ENCODE assay signal across 24 cellular contexts in the genomic region with DNA sequence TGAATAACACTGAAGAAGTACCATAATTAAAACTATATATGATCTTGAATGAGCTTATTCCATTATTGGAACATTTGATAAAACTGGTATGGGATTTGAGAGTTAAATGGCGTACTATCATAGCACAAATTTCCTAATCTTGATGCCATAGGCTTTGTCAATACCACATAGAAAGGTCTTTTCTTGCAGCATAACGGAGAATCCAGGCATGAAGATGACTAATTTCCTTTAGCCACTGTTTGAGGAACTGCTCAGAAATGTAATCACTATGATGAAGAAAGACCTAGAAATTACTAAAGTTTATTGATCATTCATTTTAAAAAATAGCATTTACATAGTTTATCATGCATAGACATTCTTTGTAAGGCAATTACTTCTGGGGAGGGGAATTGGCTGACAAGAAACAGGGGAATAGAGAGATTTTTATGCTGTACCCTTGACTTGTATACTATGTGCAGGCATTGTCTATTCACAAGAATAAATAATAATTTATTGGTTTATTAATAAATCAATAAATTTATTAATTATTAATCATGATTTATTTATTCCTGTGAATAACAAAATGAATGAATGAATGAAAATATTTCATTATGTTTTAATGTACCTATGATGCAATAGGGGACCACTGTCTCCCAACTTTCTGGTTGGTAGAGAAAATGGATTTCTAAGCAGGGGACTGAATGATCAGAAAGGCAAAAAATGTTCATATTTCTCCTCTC.
A peak's percentile ranks its signal among the peaks of the same experiment; 100 is the strongest.
DNase-seq lines count a peak whose midpoint lies in the region; ATAC-seq, FAIRE-seq and TF ChIP-seq lines count a peak whose summit lies in the region.
"Had no signal": no experiment of that assay in that cellular context is flagged by ENCODE, and none has a peak within 500 bp of the region (broad histone marks: within the 10 kb centered on the region; RNA-seq: fewer than 3 reads in every experiment).

No MANE protein-coding gene starts in this region.

- H3K9me3 Mint-ChIP-seq in T-cell, result peaks cover 5 to 20% (median 9%) of the 10 kb centered on the region in 3 donors

- no peaks in the 10 kb centered on the region for H3K9me3 ChIP-seq in IMR-90 (ENCODE audit: control insufficient read depth, insufficient read depth, low read length)
- no peaks in the 10 kb centered on the region for H3K9me3 ChIP-seq in endothelial cell of umbilical vein (replicated peaks; ENCODE audit: control insufficient read depth, insufficient read depth, low read length)
- H3K9me3 ChIP-seq in stomach, result peaks cover 0 to 4% (median 0%) of the 10 kb centered on the region in 4 donors
- H3K9me3 ChIP-seq: suprapubic skin, vagina had no signal

- no peaks in the 10 kb centered on the region for H3K4me1 Mint-ChIP-seq in T-cell
- H3K4me1 Mint-ChIP-seq: CD4-positive, CD25-positive, alpha-beta regulatory T cell; central memory CD8-positive, alpha-beta T cell; natural killer cell had no signal

- in situ Hi-C loops in IMR-90 (cut with MboI; ENCODE audit: low sequenced_read_pairs), result no loop called here

- POLR2A ChIA-PET in IMR-90 (lab: Charles Lee; ENCODE audit: unreplicated experiment), result no interaction called here
- POLR2A ChIA-PET in endothelial cell of umbilical vein (lab: Charles Lee), result no interaction called here
- POLR2A ChIA-PET in T-cell (lab: Charles Lee), result no interaction called here

- no peaks in the 10 kb centered on the region for H3K79me2 ChIP-seq in endothelial cell of umbilical vein (ENCODE audit: control insufficient read depth, insufficient read depth, low read length)

- no peak for ATAC-seq in IMR-90 (ENCODE audit: low read depth)
- no peak for ATAC-seq in HG03108 (IDR thresholded peaks at IDR 0.05; ENCODE audit: unreplicated experiment)
- ATAC-seq in T-cell (replicated peaks in 1 of 4), result no peak
- ATAC-seq: esophagus mucosa, left cardiac atrium, natural killer cell had no signal

- H3K27ac ChIP-seq in IMR-90 (ENCODE audit: insufficient read depth, low read length), result no peak overlapping the region
- no peak overlapping the region for H3K27ac ChIP-seq in endothelial cell of umbilical vein (ENCODE audit: insufficient read depth, low read depth, low read length)
- no peak overlapping the region for H3K27ac ChIP-seq in stomach
- H3K27ac ChIP-seq: suprapubic skin, vagina, WERI-Rb-1 had no signal

- no peaks in the 10 kb centered on the region for H3K27me3 Mint-ChIP-seq in T-cell
- H3K27me3 Mint-ChIP-seq: activated CD4-positive, alpha-beta memory T cell treated with anti-CD3 and anti-CD28 coated beads for 36 hours; CD4-positive, CD25-positive, alpha-beta regulatory T cell; central memory CD8-positive, alpha-beta T cell; progenitor cell of endocrine pancreas had no signal

- WGBS in IMR-90 (ENCODE audit: extremely low coverage in 2 of 2, insufficient read length in 1 of 2), 2 experiments, result no CpG with 5 or more reads among the region's 2 CpGs
- WGBS in stomach, 5 donors, result 55 to 71% (median 62%) methylated on average over 2 of the region's 2 CpGs

- H4K20me1 ChIP-seq in IMR-90 (ENCODE audit: insufficient read depth, low read length) (no peaks in the 10 kb centered on the region), endothelial cell of umbilical vein (replicated peaks; ENCODE audit: control insufficient read depth, extremely low read depth, insufficient read depth, low read length) (no peaks in the 10 kb centered on the region)

- no peak overlapping the region for H3K23ac ChIP-seq in IMR-90 (ENCODE audit: low read depth, low read length)

- H4K91ac ChIP-seq in IMR-90 (ENCODE audit: insufficient read depth, low read depth, low read length), result no peak overlapping the region

- TF ChIP-seq CTCF in AG10803 (conservative IDR thresholded peaks at IDR 0.05; ENCODE audit: low read length) (no peak), IMR-90 (conservative IDR thresholded peaks at IDR 0.05; ENCODE audit: low read depth, low read length) (no peak), endothelial cell of umbilical vein (IDR thresholded peaks at IDR 0.05; ENCODE audit: extremely low read depth in 1 of 2, insufficient read depth in 1 of 2, low read depth in 1 of 2, low read length in 2 of 2) (no peak), stomach (IDR thresholded peaks at IDR 0.05) (no peak)

- no peaks in the 10 kb centered on the region for H3K4me1 ChIP-seq in IMR-90 (ENCODE audit: control insufficient read depth, insufficient read depth, low read length)
- peaks cover 9% of the 10 kb centered on the region for H3K4me1 ChIP-seq in endothelial cell of umbilical vein (ENCODE audit: control insufficient read depth, extremely low read depth, insufficient read depth, low read length)
- H3K4me1 ChIP-seq in stomach, result no peaks in the 10 kb centered on the region
- H3K4me1 ChIP-seq: HAP-1, suprapubic skin, vagina had no signal

- CTCF ChIA-PET in IMR-90 (lab: Yijun Ruan, JAX), result no interaction called here
- CTCF ChIA-PET in endothelial cell of umbilical vein (lab: Charles Lee), result interaction anchor here (1.1 kb wide), 1 partner anchor 82 kb away, joined by 4 read pairs; no protein-coding TSS in a partner anchor
- CTCF ChIA-PET in T-cell (lab: Charles Lee), result interaction anchor here in 1 of 2 donors (0.7 kb wide), 1 partner anchor 221 kb away, joined by 4 read pairs; no protein-coding TSS in a partner anchor

- H3K4me3 ChIP-seq in AG10803 (ENCODE audit: low read length) (no peak overlapping the region), IMR-90 (ENCODE audit: insufficient read depth, low read depth, low read length) (no peak overlapping the region), endothelial cell of umbilical vein (replicated peaks in 1 of 3; ENCODE audit: insufficient read depth in 1 of 3, low read depth in 1 of 3, low read length in 3 of 3) (no peak overlapping the region), stomach (no peak overlapping the region)
- H3K4me3 ChIP-seq: HAP-1, suprapubic skin, vagina had no signal

- no peak overlapping the region for H3K18ac ChIP-seq in IMR-90 (ENCODE audit: low read depth, low read length)

- H4K5ac ChIP-seq in IMR-90 (ENCODE audit: low read depth, low read length), result no peak overlapping the region

- no peak overlapping the region for H3K4me3 Mint-ChIP-seq in T-cell
- H3K4me3 Mint-ChIP-seq: activated CD4-positive, alpha-beta memory T cell treated with anti-CD3 and anti-CD28 coated beads for 36 hours; CD4-positive, CD25-positive, alpha-beta regulatory T cell; central memory CD8-positive, alpha-beta T cell; natural killer cell had no signal

- intact Hi-C loops in IMR-90 (cut with micrococcal nuclease), result no loop called here
- intact Hi-C loops in endothelial cell of umbilical vein (cut with micrococcal nuclease), result no loop called here
- intact Hi-C loops in stomach (cut with DNase I; ENCODE audit: low total_unique reads), result no loop called here

- no peaks in the 10 kb centered on the region for H3K36me3 ChIP-seq in IMR-90 (ENCODE audit: control insufficient read depth, insufficient read depth, low read length)
- no peaks in the 10 kb centered on the region for H3K36me3 ChIP-seq in endothelial cell of umbilical vein (ENCODE audit: control insufficient read depth in 2 of 2, extremely low read depth in 1 of 2, insufficient read depth in 2 of 2, low read length in 2 of 2)
- H3K36me3 ChIP-seq in stomach, result no peaks in the 10 kb centered on the region
- H3K36me3 ChIP-seq: HAP-1, suprapubic skin, vagina, WERI-Rb-1 had no signal

- no peak overlapping the region for H2BK20ac ChIP-seq in IMR-90 (ENCODE audit: low read depth, low read length)

- H2BK120ac ChIP-seq in IMR-90 (ENCODE audit: low read depth, low read length), result no peak overlapping the region

- H2AK9ac ChIP-seq in IMR-90 (replicated peaks; ENCODE audit: low read depth, low read length, poor library complexity), result no peak overlapping the region

- H3K9me1 ChIP-seq in IMR-90 (ENCODE audit: insufficient read depth, low read length) (no peaks in the 10 kb centered on the region), endothelial cell of umbilical vein (replicated peaks; ENCODE audit: control insufficient read depth, extremely low read depth, insufficient read depth, low read length) (no peaks in the 10 kb centered on the region)

- FAIRE-seq in endothelial cell of umbilical vein (lab: Jason Lieb, UNC), result peak; percentile 67

- no peak overlapping the region for H3K27ac Mint-ChIP-seq in T-cell
- H3K27ac Mint-ChIP-seq: activated CD4-positive, alpha-beta memory T cell treated with anti-CD3 and anti-CD28 coated beads for 36 hours; CD4-positive, CD25-positive, alpha-beta regulatory T cell; natural killer cell; progenitor cell of endocrine pancreas had no signal

- no peaks in the 10 kb centered on the region for H3K79me1 ChIP-seq in IMR-90 (ENCODE audit: low read depth in 1 of 2, low read length in 2 of 2)

- TF ChIP-seq POLR2A in IMR-90 (IDR thresholded peaks at IDR 0.05; ENCODE audit: low read depth, low read length) (no peak), endothelial cell of umbilical vein (IDR thresholded peaks at IDR 0.05; ENCODE audit: low read depth, low read length) (no peak), stomach (IDR thresholded peaks at IDR 0.05) (no peak)

- no peak overlapping the region for H4K8ac ChIP-seq in IMR-90 (ENCODE audit: low read depth in 2 of 2, low read length in 2 of 2)

- BruUV-seq in IMR-90 (replicated peaks; lab: Mats Ljungman, UMichigan) (no TSS peak), endothelial cell of umbilical vein (replicated peaks; lab: Mats Ljungman, UMichigan) (no TSS peak)

- no peak for TF ChIP-seq RAD21 in IMR-90 (IDR thresholded peaks at IDR 0.05; ENCODE audit: low read length)

- DNase-seq in AG10803 (ENCODE audit: low read depth) (peak; percentile 51), IMR-90 (peak; percentile 42), SIG-M5 treated with dmso at 0.1 percent for 504 hours (lab: John Stamatoyannopoulos, UW; ENCODE audit: unreplicated experiment) (peak; percentile 55), endothelial cell of umbilical vein (ENCODE audit: low read depth, low spot score) (peak; percentile 23), stomach (no peak), T-cell (no peak)
- DNase-seq in activated CD4-positive, alpha-beta T cell treated with anti-CD3 and anti-CD28 coated beads for 4 hours, result no peak
- DNase-seq: activated CD4-positive, alpha-beta memory T cell treated with anti-CD3 and anti-CD28 coated beads for 36 hours; activated T-cell treated with anti-CD3 and anti-CD28 coated beads for 4 hours; amygdala; CD4-positive, CD25-positive, alpha-beta regulatory T cell; left cardiac atrium; natural killer cell; NCI-H146; Right ventricle myocardium superior; T-helper 1 cell; WERI-Rb-1 had no signal

- no peak overlapping the region for H3K14ac ChIP-seq in IMR-90 (replicated peaks; ENCODE audit: low read depth, low read length)

- H3K4me2 ChIP-seq in IMR-90 (ENCODE audit: low read depth, low read length) (no peak overlapping the region), endothelial cell of umbilical vein (ENCODE audit: insufficient read depth, low read length) (no peak overlapping the region)

- no peak overlapping the region for H2AK5ac ChIP-seq in IMR-90 (ENCODE audit: low read depth, low read length)

- H2AFZ ChIP-seq in IMR-90 (replicated peaks; ENCODE audit: low read length, poor library complexity) (no peak overlapping the region), endothelial cell of umbilical vein (ENCODE audit: low read depth, low read length) (no peak overlapping the region)

- dilution Hi-C loops in IMR-90 (cut with HindIII; ENCODE audit: low sequenced_read_pairs, unreplicated experiment) (no loop called here), endothelial cell of umbilical vein (cut with MboI; ENCODE audit: extremely low pct_ligation_motif_present, low sequenced_read_pairs) (no loop called here)

- no peak for TF ChIP-seq EP300 in stomach (IDR thresholded peaks at IDR 0.05)

- H3K4ac ChIP-seq in IMR-90 (ENCODE audit: low read depth, low read length), result no peak overlapping the region

- H3K36me3 Mint-ChIP-seq in T-cell, result no peaks in the 10 kb centered on the region
- H3K36me3 Mint-ChIP-seq: activated CD4-positive, alpha-beta memory T cell treated with anti-CD3 and anti-CD28 coated beads for 36 hours; CD4-positive, CD25-positive, alpha-beta regulatory T cell; natural killer cell had no signal

- no peak overlapping the region for H2BK5ac ChIP-seq in IMR-90 (ENCODE audit: low read depth, low read length, poor library complexity, severe bottlenecking)

- H3K9ac ChIP-seq in IMR-90 (ENCODE audit: low read depth, low read length) (no peak overlapping the region), endothelial cell of umbilical vein (replicated peaks; ENCODE audit: extremely low read depth, insufficient read depth, low read length) (no peak overlapping the region)

- H3K27me3 ChIP-seq in IMR-90 (ENCODE audit: control insufficient read depth, insufficient read depth, low read length), result no peaks in the 10 kb centered on the region
- no peaks in the 10 kb centered on the region for H3K27me3 ChIP-seq in endothelial cell of umbilical vein (ENCODE audit: control insufficient read depth in 2 of 2, insufficient read depth in 2 of 2, low read length in 2 of 2)
- H3K27me3 ChIP-seq in stomach, result no peaks in the 10 kb centered on the region
- H3K27me3 ChIP-seq: suprapubic skin, vagina had no signal

- H3K56ac ChIP-seq in IMR-90 (ENCODE audit: extremely low read depth, insufficient read depth, low read length), result no peak overlapping the region

- no peak overlapping the region for H2BK15ac ChIP-seq in IMR-90 (ENCODE audit: low read depth, low read length)

Comparison
In these comparisons a context has a peak if more than half of its experiments do, and no peak if none do; other contexts are left out.
1. DNase-seq: peak in AG10803 (single experiment), IMR-90 (single experiment), SIG-M5 treated with dmso at 0.1 percent for 504 hours (single experiment) and endothelial cell of umbilical vein (single experiment); none in stomach (single experiment), activated CD4-positive, alpha-beta T cell treated with anti-CD3 and anti-CD28 coated beads for 4 hours (0 of 2) and T-cell (0 of 34).